Comparison of ENCODE assay signal across 10 cellular contexts in genomic region chr2:227870710-227871374, GRCh38. TPM values are rescaled to one million over a fixed set of nuclear protein-coding genes. Genes with fewer than 3 reads are reported as not detected.
DNase-seq lines count a peak whose midpoint lies in the region; ATAC-seq and TF ChIP-seq lines count a peak whose summit lies in the region.
"Had no signal": no experiment of that assay in that cellular context is flagged by ENCODE, and none has a peak within 500 bp of the region (broad histone marks: within the 10 kb centered on the region; RNA-seq: fewer than 3 reads in every experiment).

No MANE protein-coding gene starts in this region.

- H3K27ac ChIP-seq in SJSA1 (peak overlapping the region; percentile 52), parathyroid adenoma (no peak overlapping the region), adrenal gland (no peak overlapping the region)
- H3K27ac ChIP-seq: HL-60 had no signal

- H3K36me3 ChIP-seq in SJSA1 (no peaks in the 10 kb centered on the region), parathyroid adenoma (ENCODE audit: control insufficient read depth, insufficient read depth, low read length) (no peaks in the 10 kb centered on the region), adrenal gland (replicated peaks in 1 of 2) (no peaks in the 10 kb centered on the region)

- DNase-seq in SJSA1 (ENCODE audit: low read depth in 1 of 2, low spot score in 2 of 2): peak in 1 of 2 experiments; percentile 33
- peak; percentile 98 for DNase-seq in fibroblast of the aortic adventitia (ENCODE audit: low read depth)
- DNase-seq in adrenal gland: no peak
- no peak for DNase-seq in DMS79 (lab: John Stamatoyannopoulos, UW)
- DNase-seq in DMS 273 treated with DMSO at 0.1 percent for 48 hours (lab: John Stamatoyannopoulos, UW): no peak
- no peak for DNase-seq in SHP77 treated with DMSO at 0.1 percent for 48 hours (lab: John Stamatoyannopoulos, UW)

- H3K9ac ChIP-seq in parathyroid adenoma: no peak overlapping the region

- H3K4me3 ChIP-seq in SJSA1 (peak overlapping the region; percentile 21), fibroblast of the aortic adventitia (ENCODE audit: low read depth, low read length) (peak overlapping the region; percentile 46), parathyroid adenoma (ENCODE audit: low read depth, low read length) (peak overlapping the region; percentile 53), adrenal gland (peak overlapping the region in 1 of 4 donors; percentile 52)

- no peaks in the 10 kb centered on the region for H3K27me3 ChIP-seq in SJSA1 (replicated peaks)
- no peaks in the 10 kb centered on the region for H3K27me3 ChIP-seq in parathyroid adenoma (ENCODE audit: control insufficient read depth, insufficient read depth, low read length)
- peaks cover 9% of the 10 kb centered on the region for H3K27me3 ChIP-seq in adrenal gland

- H3K9me3 ChIP-seq in SJSA1 (replicated peaks): no peaks in the 10 kb centered on the region
- no peaks in the 10 kb centered on the region for H3K9me3 ChIP-seq in parathyroid adenoma (ENCODE audit: control insufficient read depth, low read length)
- H3K9me3 ChIP-seq in adrenal gland (replicated peaks in 1 of 3): no peaks in the 10 kb centered on the region

- ATAC-seq in GM18907 (IDR thresholded peaks at IDR 0.05; ENCODE audit: unreplicated experiment): peak; percentile 24

- no peaks in the 10 kb centered on the region for H3K79me2 ChIP-seq in parathyroid adenoma

- WGBS in adrenal gland, 4 donors: 58 to 69% (median 68%) methylated on average over 11 to 13 of the region's 13 CpGs

- peaks cover 9% of the 10 kb centered on the region for H3K4me1 ChIP-seq in SJSA1 (replicated peaks)
- H3K4me1 ChIP-seq in parathyroid adenoma: no peaks in the 10 kb centered on the region
- no peaks in the 10 kb centered on the region for H3K4me1 ChIP-seq in adrenal gland (replicated peaks in 1 of 2)

- TF ChIP-seq POLR2A in adrenal gland (IDR thresholded peaks at IDR 0.05): no peak

- H2AFZ ChIP-seq in parathyroid adenoma: peak overlapping the region; percentile 94

- intact Hi-C loops in adrenal gland (cut with DNase I): no loop called here

- H3K4me2 ChIP-seq in parathyroid adenoma (ENCODE audit: low read length): peak overlapping the region; percentile 80

- no peak for TF ChIP-seq CTCF in fibroblast of the aortic adventitia (IDR thresholded peaks at IDR 0.05; ENCODE audit: insufficient read depth, low read length)
- TF ChIP-seq CTCF in parathyroid adenoma (IDR thresholded peaks at IDR 0.05): no peak
- TF ChIP-seq CTCF in adrenal gland (IDR thresholded peaks at IDR 0.05): no peak

RNA-seq across cellular contexts. Expression of gene DAW1, which starts 0.6 kb away (rescaled TPM):
- 0.16 TPM in 2 replicates for total RNA-seq in SJSA1 (2014; rRNA removed; shearing (Covaris generic))
- 1.3 TPM in 1 of 2 replicates, not detected in the other for total RNA-seq in fibroblast of the aortic adventitia (ENCODE audit: low replicate concordance)
- under 1 TPM in 1 of 8 donors, not detected in 7; 0.26 TPM for total RNA-seq in adrenal gland
- not detected for polyA plus RNA-seq in adrenal gland

RNA-seq across cellular contexts. Expression of gene CCL20, which starts 57.2 kb away (rescaled TPM):
- total RNA-seq in SJSA1 (2014; rRNA removed; shearing (Covaris generic)): not detected in 2 replicates
- total RNA-seq in fibroblast of the aortic adventitia (ENCODE audit: low replicate concordance): not detected in 2 replicates
- under 1 TPM in 1 of 8 donors, not detected in 7; 0.39 TPM for total RNA-seq in adrenal gland
- polyA plus RNA-seq in adrenal gland: under 1 TPM; 0.40 to 0.80 (median 0.51) TPM
- total RNA-seq: cerebellum had no signal
